ENCODE assay signal across 26 cellular contexts in the genomic region with DNA sequence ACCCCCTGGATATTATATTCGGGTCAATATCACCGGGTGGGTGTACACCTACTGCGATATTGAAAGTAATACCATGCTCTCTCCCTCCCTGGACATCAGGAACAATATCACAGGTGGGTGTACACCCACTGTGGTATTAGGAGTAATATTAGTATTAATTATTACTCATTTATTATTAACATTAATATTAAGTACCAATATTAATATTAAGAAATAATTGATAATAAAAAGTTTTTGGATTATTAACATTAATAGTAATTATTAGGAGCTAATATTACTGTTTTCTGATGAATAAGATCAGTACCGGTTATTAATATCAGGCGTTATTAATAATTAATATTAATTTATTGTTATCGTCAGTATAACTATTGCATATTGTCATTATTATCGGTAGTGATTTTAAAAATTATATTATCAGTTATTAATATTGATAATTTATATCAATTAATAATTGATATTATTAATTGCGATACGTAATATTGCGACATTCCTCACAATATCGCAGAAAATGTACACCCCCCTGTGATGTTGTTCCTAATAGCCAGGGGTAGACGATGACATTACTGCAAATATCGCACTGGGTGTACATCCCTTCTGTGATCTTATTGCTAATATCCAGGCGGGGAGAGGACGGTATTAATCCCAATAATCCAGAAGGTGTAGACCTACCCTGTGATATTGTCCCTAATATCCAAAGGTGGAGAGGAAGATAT. TPM values are rescaled to one million over a fixed set of nuclear protein-coding genes. Genes with fewer than 3 reads are reported as not detected.
DNase-seq lines count a peak whose midpoint lies in the region; ATAC-seq, FAIRE-seq and TF ChIP-seq lines count a peak whose summit lies in the region.
"Had no signal": no experiment of that assay in that cellular context is flagged by ENCODE, and none has a peak within 500 bp of the region (broad histone marks: within the 10 kb centered on the region; RNA-seq: fewer than 3 reads in every experiment).

No MANE protein-coding gene starts in this region.

- no peak overlapping the region for H3K4me2 ChIP-seq in HepG2 (ENCODE audit: low read depth, low read length)
- H3K4me2 ChIP-seq: A549, GM23338 had no signal

- H3K27me3 ChIP-seq in HepG2 (ENCODE audit: control insufficient read depth in 1 of 2, insufficient read depth in 2 of 2, low read length in 2 of 2) (no peaks in the 10 kb centered on the region), right lobe of liver (no peaks in the 10 kb centered on the region), pancreas (no peaks in the 10 kb centered on the region)

- H3K9me3 ChIP-seq in HepG2 (ENCODE audit: low read length) (no peaks in the 10 kb centered on the region), right lobe of liver (no peaks in the 10 kb centered on the region), pancreas (no peaks in the 10 kb centered on the region)
- H3K9me3 ChIP-seq: A549 had no signal

- FAIRE-seq in HepG2 (lab: Jason Lieb, UNC) (no peak), frontal cortex (lab: Jason Lieb, UNC) (peak; percentile 56), pancreas (lab: Jason Lieb, UNC) (peak; percentile 47)
- FAIRE-seq: A549, GM12878, GM19239 had no signal

- no peak overlapping the region for H2AFZ ChIP-seq in HepG2 (ENCODE audit: low read length)
- H2AFZ ChIP-seq: GM23338 had no signal

- TF ChIP-seq POLR2A in HepG2 (IDR thresholded peaks at IDR 0.05; ENCODE audit: insufficient read depth in 1 of 2, low read depth in 2 of 2, low read length in 2 of 2) (no peak), right lobe of liver (IDR thresholded peaks at IDR 0.05) (no peak)

- H3K36me3 ChIP-seq in HepG2 (replicated peaks in 1 of 2; ENCODE audit: control insufficient read depth in 1 of 2, insufficient read depth in 2 of 2, low read length in 2 of 2) (no peaks in the 10 kb centered on the region), right lobe of liver (no peaks in the 10 kb centered on the region), pancreas (no peaks in the 10 kb centered on the region)

- ATAC-seq in HepG2 (no peak), right lobe of liver (no peak), WTC11 (no peak), pancreas (no peak), HG03280 (IDR thresholded peaks at IDR 0.05; ENCODE audit: unreplicated experiment) (no peak)
- ATAC-seq: GM12878, GM23338, HCT116 had no signal

- H3K27me3 Mint-ChIP-seq in WTC11 (ENCODE audit: low read depth), result peaks cover 8% of the 10 kb centered on the region

- no peak overlapping the region for H3K4me3 Mint-ChIP-seq in WTC11
- H3K4me3 Mint-ChIP-seq: CD4-positive, alpha-beta memory T cell; GM23338; H9; HFFc6 had no signal

- TF ChIP-seq EP300 in HepG2 (IDR thresholded peaks at IDR 0.05; ENCODE audit: low read depth in 2 of 2, low read length in 2 of 2), result no peak
- TF ChIP-seq EP300 in HepG2 (CRISPR knock-in tag; IDR thresholded peaks at IDR 0.05; ENCODE audit: borderline replicate concordance), result no peak

- peaks cover 17% of the 10 kb centered on the region for H3K4me1 ChIP-seq in HepG2 (ENCODE audit: insufficient read depth, low read length)
- peaks cover 0 to 20% (median 7%) of the 10 kb centered on the region in 4 donors for H3K4me1 ChIP-seq in right lobe of liver
- peaks cover 0 to 13% (median 4%) of the 10 kb centered on the region in 3 donors for H3K4me1 ChIP-seq in pancreas
- H3K4me1 ChIP-seq: A549 had no signal

- no peaks in the 10 kb centered on the region for H3K79me2 ChIP-seq in HepG2 (ENCODE audit: insufficient read depth, low read length)

- H3K9ac ChIP-seq in HepG2 (ENCODE audit: insufficient read depth, low read depth, low read length), result no peak overlapping the region

- BruUV-seq in HepG2 (replicated peaks; lab: Mats Ljungman, UMichigan), result no TSS peak

- intact Hi-C loops in HepG2 (cut with micrococcal nuclease; ENCODE audit: unreplicated experiment), result no loop called here
- intact Hi-C loops in right lobe of liver (cut with DNase I), result no loop called here
- intact Hi-C loops in pancreas (cut with DNase I), result no loop called here

- peaks cover 7% of the 10 kb centered on the region for H3K4me1 Mint-ChIP-seq in WTC11
- H3K4me1 Mint-ChIP-seq: CD4-positive, alpha-beta memory T cell had no signal

- TF ChIP-seq RAD21 in HepG2 (CRISPR knock-in tag; IDR thresholded peaks at IDR 0.05), result no peak

- DNase-seq in HepG2 (ENCODE audit: low spot score) (no peak), right lobe of liver (no peak), WTC11 (ENCODE audit: low spot score) (no peak), frontal cortex (ENCODE audit: low spot score in 2 of 2) (no peak), pancreas (no peak), amygdala (lab: John Stamatoyannopoulos, UW) (no peak)
- no peak for DNase-seq in effector CD4-positive, alpha-beta T cell
- DNase-seq: ACHN; C1 segment of cervical spinal cord; Calu3; CD4-positive, alpha-beta memory T cell; COR-L47; DMS153; DND-41; GDM1; H9; HFFc6 had no signal

- in situ Hi-C loops in HepG2 (cut with HindIII; ENCODE audit: extremely low pct_ligation_motif_present, low pct_unique_long_range_greater_than_20kb), result no loop called here

- WGBS in HepG2 (ENCODE audit: low lambda C conversion rate), result 79% methylated on average over 15 of the region's 15 CpGs
- WGBS in right lobe of liver (ENCODE audit: insufficient coverage, low coverage, low lambda C conversion rate, missing lambda C conversion rate), result 81% methylated on average over 15 of the region's 15 CpGs
- WGBS in pancreas, 2 donors, result 72 to 82% methylated on average over 15 of the region's 15 CpGs

- no peaks in the 10 kb centered on the region for H4K20me1 ChIP-seq in HepG2 (ENCODE audit: insufficient read depth, low read length)

- H3K9me3 Mint-ChIP-seq in WTC11, result no peaks in the 10 kb centered on the region
- H3K9me3 Mint-ChIP-seq: CD4-positive, alpha-beta memory T cell; GM23338; H9; HFFc6 had no signal

- POLR2A ChIA-PET in HepG2 (lab: Yijun Ruan, JAX), result no interaction called here
- POLR2A ChIA-PET in WTC11 (lab: Charles Lee), result no interaction called here

- CTCF ChIA-PET in HepG2 (lab: Yijun Ruan, JAX; ENCODE audit: low intra/inter-chr PET ratio, low total read pairs) (no interaction called here), WTC11 (lab: Charles Lee) (no interaction called here)

- H3K4me3 ChIP-seq in HepG2 (replicated peaks in 1 of 3; ENCODE audit: insufficient read depth in 1 of 3, low read depth in 2 of 3, low read length in 3 of 3) (no peak overlapping the region), right lobe of liver (no peak overlapping the region), pancreas (no peak overlapping the region)
- H3K4me3 ChIP-seq: A549, GM12878, GM23338 had no signal

- TF ChIP-seq CTCF in HepG2 (CRISPR knock-in tag; IDR thresholded peaks at IDR 0.05) (no peak), right lobe of liver (IDR thresholded peaks at IDR 0.05) (no peak), WTC11 (IDR thresholded peaks at IDR 0.05) (no peak), pancreas (IDR thresholded peaks at IDR 0.05) (no peak)

- no peak overlapping the region for H3K27ac Mint-ChIP-seq in WTC11
- H3K27ac Mint-ChIP-seq: GM23338, H9, HFFc6 had no signal

- no peak overlapping the region for H3K27ac ChIP-seq in HepG2 (ENCODE audit: extremely low read length, insufficient read depth, low read length)
- H3K27ac ChIP-seq in right lobe of liver, result no peak overlapping the region
- H3K27ac ChIP-seq in pancreas, result no peak overlapping the region
- H3K27ac ChIP-seq: 22Rv1, A549 had no signal

- H3K36me3 Mint-ChIP-seq in WTC11, result no peaks in the 10 kb centered on the region
- H3K36me3 Mint-ChIP-seq: CD4-positive, alpha-beta memory T cell had no signal

RNA-seq across cellular contexts. Expression of a gene that starts 17.0 kb away (rescaled TPM):
- total RNA-seq in HepG2 (2016; rRNA removed; fragmentation: Illumina TruSeq; extraction: Trizol) (not detected in 2 replicates), right lobe of liver (not detected), WTC11 (2021) (0.14 to 0.21 TPM in 2 of 3 replicates, not detected in the other), frontal cortex (not detected), pancreas (under 1 TPM in 2 of 6 donors, not detected in 4; 0.09 to 0.20 TPM)
- total RNA-seq in HepG2 (2016; cell fraction: cytosol; rRNA removed; fragmentation: Illumina TruSeq; extraction: Trizol; ENCODE audit: low read depth), result not detected in 2 replicates
- total RNA-seq in HepG2 (2016; cell fraction: insoluble cytoplasmic fraction; rRNA removed; fragmentation: Illumina TruSeq; extraction: Trizol), result not detected in 2 replicates
- total RNA-seq in HepG2 (2016; cell fraction: membrane; rRNA removed; fragmentation: Illumina TruSeq; extraction: Trizol), result not detected in 2 replicates
- not detected in 2 replicates for total RNA-seq in HepG2 (2016; cell fraction: nucleus; rRNA removed; fragmentation: Illumina TruSeq; extraction: Trizol)
- polyA plus RNA-seq in HepG2 (2011; rRNA removed) (0.07 TPM in 1 of 2 replicates, not detected in the other), pancreas (under 1 TPM in 1 of 2 donors, not detected in 1; 0.19 TPM)
- polyA plus RNA-seq in HepG2 (2011; cell fraction: cytosol; rRNA removed), result not detected in 2 replicates
- not detected in 2 replicates for polyA plus RNA-seq in HepG2 (2011; cell fraction: nucleus; rRNA removed)
- polyA plus RNA-seq in HepG2 (2012), result not detected in 2 replicates
- polyA plus RNA-seq in HepG2 (2016; cell fraction: cytosol; fragmentation: Illumina TruSeq; extraction: Trizol; ENCODE audit: low read depth), result not detected in 2 replicates
- polyA plus RNA-seq in HepG2 (2016; cell fraction: insoluble cytoplasmic fraction; fragmentation: Illumina TruSeq; extraction: Trizol; ENCODE audit: low read depth), result not detected in 2 replicates
- polyA plus RNA-seq in HepG2 (2016; cell fraction: membrane; fragmentation: Illumina TruSeq; extraction: Trizol; ENCODE audit: low read depth), result not detected in 2 replicates
- polyA plus RNA-seq in HepG2 (2016; cell fraction: nucleus; fragmentation: Illumina TruSeq; extraction: Trizol; ENCODE audit: insufficient read depth, low read depth), result not detected in 2 replicates
- polyA minus RNA-seq in HepG2 (2011; rRNA and poly(A)+ RNA removed; ENCODE audit: low replicate concordance), result not detected in 2 replicates
- polyA minus RNA-seq in HepG2 (2011; cell fraction: cytosol; rRNA and poly(A)+ RNA removed), result not detected in 2 replicates
- 0.39 TPM in 1 of 2 replicates, not detected in the other for polyA minus RNA-seq in HepG2 (2011; cell fraction: nucleus; rRNA and poly(A)+ RNA removed)
- total RNA-seq: Calu3; CD4-positive, alpha-beta memory T cell; GM12878; H4; H9; HFFc6 had no signal
- polyA plus RNA-seq: A549; BJ; CD4-positive, alpha-beta memory T cell; GM12878 had no signal

RNA-seq across cellular contexts. Expression of a gene that starts 26.7 kb away (rescaled TPM):
- total RNA-seq in HepG2 (2016; rRNA removed; fragmentation: Illumina TruSeq; extraction: Trizol) (66.7 and 67.7 TPM in 2 replicates), right lobe of liver (10 to 100 TPM; 17.4 to 29.7 (median 21.0) TPM), WTC11 (2021) (43.3 to 52.1 TPM (median 45.0 TPM) in 3 replicates), frontal cortex (26.5 TPM), pancreas (10 to 100 TPM; 13.6 to 20.4 (median 18.7) TPM)
- total RNA-seq in HepG2 (2016; cell fraction: cytosol; rRNA removed; fragmentation: Illumina TruSeq; extraction: Trizol; ENCODE audit: low read depth), result 24.9 and 31.4 TPM in 2 replicates
- 67.1 and 68.7 TPM in 2 replicates for total RNA-seq in HepG2 (2016; cell fraction: insoluble cytoplasmic fraction; rRNA removed; fragmentation: Illumina TruSeq; extraction: Trizol)
- total RNA-seq in HepG2 (2016; cell fraction: membrane; rRNA removed; fragmentation: Illumina TruSeq; extraction: Trizol), result 38.8 and 52.9 TPM in 2 replicates
- 31.7 and 32.7 TPM in 2 replicates for total RNA-seq in HepG2 (2016; cell fraction: nucleus; rRNA removed; fragmentation: Illumina TruSeq; extraction: Trizol)
- polyA plus RNA-seq in HepG2 (2011; rRNA removed) (58.2 and 60.2 TPM in 2 replicates), pancreas (10 to 100 TPM; 23.0 to 31.7 TPM)
- polyA plus RNA-seq in HepG2 (2011; cell fraction: cytosol; rRNA removed), result 84.5 and 95.4 TPM in 2 replicates
- polyA plus RNA-seq in HepG2 (2011; cell fraction: nucleus; rRNA removed), result 55.3 and 57.9 TPM in 2 replicates
- polyA plus RNA-seq in HepG2 (2012), result 27.2 and 33.1 TPM in 2 replicates
- 16.9 and 28.4 TPM in 2 replicates for polyA plus RNA-seq in HepG2 (2016; cell fraction: cytosol; fragmentation: Illumina TruSeq; extraction: Trizol; ENCODE audit: low read depth)
- 57.3 and 61.7 TPM in 2 replicates for polyA plus RNA-seq in HepG2 (2016; cell fraction: insoluble cytoplasmic fraction; fragmentation: Illumina TruSeq; extraction: Trizol; ENCODE audit: low read depth)
- 24.0 and 35.4 TPM in 2 replicates for polyA plus RNA-seq in HepG2 (2016; cell fraction: membrane; fragmentation: Illumina TruSeq; extraction: Trizol; ENCODE audit: low read depth)
- 51.5 and 54.0 TPM in 2 replicates for polyA plus RNA-seq in HepG2 (2016; cell fraction: nucleus; fragmentation: Illumina TruSeq; extraction: Trizol; ENCODE audit: insufficient read depth, low read depth)
- 106 and 147 TPM in 2 replicates for polyA minus RNA-seq in HepG2 (2011; rRNA and poly(A)+ RNA removed; ENCODE audit: low replicate concordance)
- 15.6 and 16.2 TPM in 2 replicates for polyA minus RNA-seq in HepG2 (2011; cell fraction: cytosol; rRNA and poly(A)+ RNA removed)
- 12.8 and 16.7 TPM in 2 replicates for polyA minus RNA-seq in HepG2 (2011; cell fraction: nucleus; rRNA and poly(A)+ RNA removed)

RNA-seq across cellular contexts. Expression of a gene that starts 45.2 kb away (rescaled TPM):
- total RNA-seq in HepG2 (2016; rRNA removed; fragmentation: Illumina TruSeq; extraction: Trizol) (4.6 and 5.7 TPM in 2 replicates), right lobe of liver (1 to 10 TPM; 5.0 to 8.8 (median 7.7) TPM), WTC11 (2021) (19.2 to 26.9 TPM (median 22.0 TPM) in 3 replicates), frontal cortex (5.3 TPM), pancreas (10 to 100 TPM; 11.7 to 55.2 (median 22.0) TPM)
- total RNA-seq in HepG2 (2016; cell fraction: cytosol; rRNA removed; fragmentation: Illumina TruSeq; extraction: Trizol; ENCODE audit: low read depth), result 8.4 and 9.3 TPM in 2 replicates
- total RNA-seq in HepG2 (2016; cell fraction: insoluble cytoplasmic fraction; rRNA removed; fragmentation: Illumina TruSeq; extraction: Trizol), result 3.8 and 7.6 TPM in 2 replicates
- total RNA-seq in HepG2 (2016; cell fraction: membrane; rRNA removed; fragmentation: Illumina TruSeq; extraction: Trizol), result 5.8 and 6.3 TPM in 2 replicates
- total RNA-seq in HepG2 (2016; cell fraction: nucleus; rRNA removed; fragmentation: Illumina TruSeq; extraction: Trizol), result 8.9 and 10.0 TPM in 2 replicates
- polyA plus RNA-seq in HepG2 (2011; rRNA removed) (15.2 and 16.5 TPM in 2 replicates), pancreas (10 to 100 TPM; 76.4 to 85.4 TPM)
- polyA plus RNA-seq in HepG2 (2011; cell fraction: cytosol; rRNA removed), result 7.6 and 13.1 TPM in 2 replicates
- polyA plus RNA-seq in HepG2 (2011; cell fraction: nucleus; rRNA removed), result 26.2 and 46.7 TPM in 2 replicates
- 6.4 and 16.5 TPM in 2 replicates for polyA plus RNA-seq in HepG2 (2012)
- 1.6 and 1.7 TPM in 2 replicates for polyA plus RNA-seq in HepG2 (2016; cell fraction: cytosol; fragmentation: Illumina TruSeq; extraction: Trizol; ENCODE audit: low read depth)
- polyA plus RNA-seq in HepG2 (2016; cell fraction: insoluble cytoplasmic fraction; fragmentation: Illumina TruSeq; extraction: Trizol; ENCODE audit: low read depth), result 5.3 and 8.6 TPM in 2 replicates
- 3.4 and 3.9 TPM in 2 replicates for polyA plus RNA-seq in HepG2 (2016; cell fraction: membrane; fragmentation: Illumina TruSeq; extraction: Trizol; ENCODE audit: low read depth)
- 22.7 TPM in 2 replicates for polyA plus RNA-seq in HepG2 (2016; cell fraction: nucleus; fragmentation: Illumina TruSeq; extraction: Trizol; ENCODE audit: insufficient read depth, low read depth)
- 28.6 and 56.6 TPM in 2 replicates for polyA minus RNA-seq in HepG2 (2011; rRNA and poly(A)+ RNA removed; ENCODE audit: low replicate concordance)
- polyA minus RNA-seq in HepG2 (2011; cell fraction: cytosol; rRNA and poly(A)+ RNA removed), result 10.8 and 14.1 TPM in 2 replicates
- 11.8 and 13.0 TPM in 2 replicates for polyA minus RNA-seq in HepG2 (2011; cell fraction: nucleus; rRNA and poly(A)+ RNA removed)
